ENCODE assay signal across 21 cellular contexts in the genomic region with DNA sequence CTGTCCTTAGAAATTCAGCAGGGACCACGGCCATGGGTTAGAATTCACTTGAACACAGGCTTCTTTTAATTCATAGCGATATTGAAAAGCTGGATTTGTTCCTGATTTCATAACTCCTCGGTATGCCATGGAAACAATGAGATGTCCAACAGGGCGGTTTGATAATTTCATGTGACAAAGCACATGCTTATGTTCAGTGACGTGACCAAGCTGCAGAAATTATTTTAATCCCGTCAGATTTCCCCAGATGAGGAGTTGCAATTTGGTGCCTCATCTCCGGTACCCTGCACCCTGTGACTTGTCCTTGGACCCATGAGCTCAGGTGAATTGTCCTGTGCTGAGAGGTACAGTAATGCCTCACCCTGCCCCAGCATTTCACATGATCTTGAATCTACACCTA.
"Had no signal": no experiment of that assay in that cellular context is flagged by ENCODE, and none has a peak within 500 bp of the region (broad histone marks: within the 10 kb centered on the region; RNA-seq: fewer than 3 reads in every experiment).

No MANE protein-coding gene starts in this region.

- H2AFZ ChIP-seq: hepatocyte had no signal

- H3K4me2 ChIP-seq: hepatocyte had no signal

- H3K36me3 Mint-ChIP-seq: naive thymus-derived CD8-positive, alpha-beta T cell; stimulated activated naive B cell treated with anti-CD40 and anti-IgM and Interleukin-4, amounts not matched to agents 10 μg/mL and 1 μg/mL and 100 μg/mL, for 72 hours; type B pancreatic cell had no signal

- H3K27ac Mint-ChIP-seq: endodermal cell; naive thymus-derived CD8-positive, alpha-beta T cell; stimulated activated naive B cell treated with anti-CD40 and anti-IgM and Interleukin-4, amounts not matched to agents 10 μg/mL and 1 μg/mL and 100 μg/mL, for 72 hours; stimulated activated naive CD8-positive, alpha-beta T cell treated with anti-CD3 and anti-CD28 coated beads, Interleukin-15, amount 100 ng/mL, for 72 hours; type B pancreatic cell had no signal

- H3K9me3 Mint-ChIP-seq: endodermal cell; stimulated activated naive B cell treated with anti-CD40 and anti-IgM and Interleukin-4, amounts not matched to agents 10 μg/mL and 1 μg/mL and 100 μg/mL, for 72 hours; stimulated activated naive CD8-positive, alpha-beta T cell treated with anti-CD3 and anti-CD28 coated beads, Interleukin-15, amount 100 ng/mL, for 72 hours; type B pancreatic cell had no signal

- H3K9me3 ChIP-seq: colonic mucosa, mucosa of descending colon, neutrophil, spleen had no signal

- H3K27me3 ChIP-seq: colonic mucosa, foreskin keratinocyte, hepatocyte had no signal

- H3K4me1 Mint-ChIP-seq: naive thymus-derived CD8-positive, alpha-beta T cell; stimulated activated naive B cell treated with anti-CD40 and anti-IgM and Interleukin-4, amounts not matched to agents 10 μg/mL and 1 μg/mL and 100 μg/mL, for 72 hours; stimulated activated naive CD8-positive, alpha-beta T cell treated with anti-CD3 and anti-CD28 coated beads, Interleukin-15, amount 100 ng/mL, for 72 hours had no signal

- H3K4me1 ChIP-seq: colonic mucosa, spleen had no signal

- H3K27me3 Mint-ChIP-seq: stimulated activated naive CD8-positive, alpha-beta T cell treated with anti-CD3 and anti-CD28 coated beads, Interleukin-15, amount 100 ng/mL, for 72 hours; type B pancreatic cell had no signal

- H3K79me2 ChIP-seq: hepatocyte had no signal

- ATAC-seq: foreskin keratinocyte; left colon; left ventricle myocardium superior; mucosa of descending colon; naive thymus-derived CD8-positive, alpha-beta T cell; sciatic nerve; stimulated activated naive B cell treated with anti-CD40 and anti-IgM and Interleukin-4, amounts not matched to agents 10 μg/mL and 1 μg/mL and 100 μg/mL, for 72 hours; stimulated activated naive CD8-positive, alpha-beta T cell treated with anti-CD3 and anti-CD28 coated beads, Interleukin-15, amount 100 ng/mL, for 72 hours had no signal

- DNase-seq: colonic mucosa; dermis blood vessel endothelial cell; effector CD4-positive, alpha-beta T cell; endodermal cell; erythroblast; foreskin keratinocyte; head of caudate nucleus; left colon; left ventricle myocardium superior; mucosa of descending colon; naive thymus-derived CD8-positive, alpha-beta T cell; spleen; stimulated activated CD4-positive, alpha-beta T cell treated with anti-CD3 and anti-CD28 coated beads, Interleukin-15, amount 100 ng/mL, for 24 hours; stimulated activated CD4-positive, alpha-beta T cell treated with anti-CD3 and anti-CD28 coated beads, Interleukin-1b, Interleukin-23, amount 100 ng/mL, for 48 hours; stimulated activated CD4-positive, alpha-beta T cell treated with anti-CD3 and anti-CD28 coated beads, Interleukin-4, amount 100 ng/mL, for 24 hours; stimulated activated naive B cell treated with anti-CD40 and anti-IgM and Interleukin-4, amounts not matched to agents 10 μg/mL and 1 μg/mL and 100 μg/mL, for 72 hours; stimulated activated naive CD8-positive, alpha-beta T cell treated with anti-CD3 and anti-CD28 coated beads, Interleukin-15, amount 100 ng/mL, for 72 hours had no signal

- H3K36me3 ChIP-seq: colonic mucosa, neutrophil, spleen had no signal

- H3K27ac ChIP-seq: colonic mucosa, foreskin keratinocyte, hepatocyte, neutrophil, spleen had no signal

- H3K4me3 ChIP-seq: colonic mucosa, hepatocyte, mucosa of descending colon, spleen had no signal

- H3K4me3 Mint-ChIP-seq: endodermal cell; naive thymus-derived CD8-positive, alpha-beta T cell; stimulated activated naive B cell treated with anti-CD40 and anti-IgM and Interleukin-4, amounts not matched to agents 10 μg/mL and 1 μg/mL and 100 μg/mL, for 72 hours; stimulated activated naive CD8-positive, alpha-beta T cell treated with anti-CD3 and anti-CD28 coated beads, Interleukin-15, amount 100 ng/mL, for 72 hours; type B pancreatic cell had no signal
